Comparison of ENCODE assay signal across 17 cellular contexts in the genomic region with DNA sequence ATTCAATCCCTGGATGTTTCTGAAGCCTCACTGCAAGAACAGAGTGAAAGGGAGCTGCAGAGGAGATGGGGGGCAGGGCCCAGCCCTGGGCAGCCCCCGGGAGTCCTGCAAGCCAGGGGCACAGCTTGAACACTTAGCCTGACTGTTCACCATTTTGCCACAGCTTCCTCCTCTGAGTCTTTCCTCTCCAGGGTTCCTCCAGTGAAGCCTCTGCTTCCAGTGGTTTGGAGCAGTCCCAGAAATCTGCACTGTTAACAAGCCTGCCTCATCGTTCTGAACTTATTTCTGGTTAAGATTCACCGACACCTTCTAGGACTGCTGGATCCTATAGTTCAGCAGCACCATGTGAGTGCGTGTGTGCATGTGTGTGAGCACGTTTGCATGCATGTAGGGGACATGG. TPM values are rescaled to one million over a fixed set of nuclear protein-coding genes. Genes with fewer than 3 reads are reported as not detected.
DNase-seq lines count a peak whose midpoint lies in the region; ATAC-seq, FAIRE-seq and TF ChIP-seq lines count a peak whose summit lies in the region.
"Had no signal": no experiment of that assay in that cellular context is flagged by ENCODE, and none has a peak within 500 bp of the region (broad histone marks: within the 10 kb centered on the region; RNA-seq: fewer than 3 reads in every experiment).

No MANE protein-coding gene starts in this region.

- H3K4me1 ChIP-seq in GM23248 (ENCODE audit: insufficient read depth) (no peaks in the 10 kb centered on the region), HepG2 (ENCODE audit: insufficient read depth, low read length) (peaks cover 67% of the 10 kb centered on the region), testis (no peaks in the 10 kb centered on the region)

- intact Hi-C loops in HepG2 (cut with micrococcal nuclease; ENCODE audit: unreplicated experiment) (no loop called here), testis (cut with DNase I; ENCODE audit: low total_unique reads) (no loop called here)

- BruUV-seq in HepG2 (replicated peaks; lab: Mats Ljungman, UMichigan), result no TSS peak

- no peaks in the 10 kb centered on the region for H3K9me2 ChIP-seq in GM23248 (ENCODE audit: insufficient read depth)

- TF ChIP-seq CTCF in AG04450 (IDR thresholded peaks at IDR 0.05; ENCODE audit: low read depth, low read length) (no peak), astrocyte of the cerebellum (IDR thresholded peaks at IDR 0.05; ENCODE audit: low read depth, low read length, missing control alignments) (no peak), HepG2 (CRISPR knock-in tag; IDR thresholded peaks at IDR 0.05) (no peak), testis (IDR thresholded peaks at IDR 0.05) (no peak)

- H3K27ac ChIP-seq in AG04450 (ENCODE audit: low read depth, low read length), result peak overlapping the region; percentile 2
- H3K27ac ChIP-seq in GM23248, result no peak overlapping the region
- no peak overlapping the region for H3K27ac ChIP-seq in HepG2 (ENCODE audit: extremely low read length, insufficient read depth, low read length)
- H3K27ac ChIP-seq in testis, result no peak overlapping the region
- H3K27ac ChIP-seq: transverse colon had no signal

- no peak overlapping the region for H3K4me3 ChIP-seq in AG04450 (ENCODE audit: low read depth, low read length)
- no peak overlapping the region for H3K4me3 ChIP-seq in GM23248
- no peak overlapping the region for H3K4me3 ChIP-seq in astrocyte of the cerebellum (ENCODE audit: low read depth, low read length)
- H3K4me3 ChIP-seq in HepG2 (replicated peaks in 1 of 3; ENCODE audit: insufficient read depth in 1 of 3, low read depth in 2 of 3, low read length in 3 of 3), result no peak overlapping the region
- H3K4me3 ChIP-seq in testis, result no peak overlapping the region
- H3K4me3 ChIP-seq: transverse colon had no signal

- no peak for DNase-seq in AG04450 (ENCODE audit: low read depth, low spot score)
- peak; percentile 79 for DNase-seq in GM23248
- peak; percentile 58 for DNase-seq in astrocyte of the cerebellum (ENCODE audit: low read depth)
- DNase-seq in HepG2 (ENCODE audit: low spot score), result no peak
- DNase-seq in ecto neural progenitor cell (ENCODE audit: low spot score), result no peak
- no peak for DNase-seq in testis
- DNase-seq: activated CD4-positive, alpha-beta T cell treated with anti-CD3 and anti-CD28 coated beads, Interleukin-2, amount 50 U/mL, for 48 hours; activated T-cell treated with anti-CD3 and anti-CD28 coated beads, Interleukin-2, amount 50 U/mL, for 48 hours; GF-D8; head of caudate nucleus; Karpas-422; midbrain; NCI-H1417 treated with DMSO at 0.1 percent for 48 hours; NCI-H345; transverse colon had no signal

- H3K27me3 ChIP-seq in AG04450 (ENCODE audit: control insufficient read depth, insufficient read depth, low read length), result no peaks in the 10 kb centered on the region
- H3K27me3 ChIP-seq in GM23248 (replicated peaks; ENCODE audit: insufficient read depth), result no peaks in the 10 kb centered on the region
- H3K27me3 ChIP-seq in HepG2 (ENCODE audit: control insufficient read depth in 1 of 2, insufficient read depth in 2 of 2, low read length in 2 of 2), result peaks cover 1 to 43% of the 10 kb centered on the region in 2 experiments
- H3K27me3 ChIP-seq in testis, result no peaks in the 10 kb centered on the region
- H3K27me3 ChIP-seq: transverse colon had no signal

- peaks cover 3% of the 10 kb centered on the region; the same call in 1 of the 2 replicates for H3F3A ChIP-seq in GM23248 (ENCODE audit: insufficient read depth)

- no peak overlapping the region for H3K9ac ChIP-seq in GM23248
- no peak overlapping the region for H3K9ac ChIP-seq in HepG2 (ENCODE audit: insufficient read depth, low read depth, low read length)

- in situ Hi-C loops in GM23248 (cut with MboI), result no loop called here
- in situ Hi-C loops in astrocyte of the cerebellum (cut with HindIII; ENCODE audit: low sequenced_read_pairs), result no loop called here
- in situ Hi-C loops in HepG2 (cut with HindIII; ENCODE audit: extremely low pct_ligation_motif_present, low pct_unique_long_range_greater_than_20kb), result no loop called here

- FAIRE-seq in HepG2 (lab: Jason Lieb, UNC), result no peak

- H3K36me3 ChIP-seq in GM23248 (ENCODE audit: low read depth) (no peaks in the 10 kb centered on the region), HepG2 (replicated peaks in 1 of 2; ENCODE audit: control insufficient read depth in 1 of 2, insufficient read depth in 2 of 2, low read length in 2 of 2) (no peaks in the 10 kb centered on the region), testis (ENCODE audit: low read depth, missing control alignments) (no peaks in the 10 kb centered on the region)
- H3K36me3 ChIP-seq: transverse colon had no signal

- CTCF ChIA-PET in AG04450 (lab: Charles Lee), result no interaction called here
- CTCF ChIA-PET in HepG2 (lab: Yijun Ruan, JAX; ENCODE audit: low intra/inter-chr PET ratio, low total read pairs), result no interaction called here

- H3K4me2 ChIP-seq in GM23248 (ENCODE audit: unreplicated experiment), result no peak overlapping the region
- no peak overlapping the region for H3K4me2 ChIP-seq in HepG2 (ENCODE audit: low read depth, low read length)

- H2AFZ ChIP-seq in GM23248 (no peak overlapping the region), HepG2 (ENCODE audit: low read length) (no peak overlapping the region)

- POLR2A ChIA-PET in AG04450 (lab: Yijun Ruan, JAX), result interaction anchor here (0.8 kb wide), 1 partner anchor 9 kb away, joined by 5 read pairs; no protein-coding TSS in a partner anchor
- POLR2A ChIA-PET in HepG2 (lab: Yijun Ruan, JAX), result interaction anchor here (1.6 kb wide), 1 partner anchor 26 kb away, joined by 5 read pairs; no protein-coding TSS in a partner anchor

- TF ChIP-seq POLR2A in HepG2 (IDR thresholded peaks at IDR 0.05; ENCODE audit: insufficient read depth in 1 of 2, low read depth in 2 of 2, low read length in 2 of 2) (no peak), testis (IDR thresholded peaks at IDR 0.05) (no peak)

- no peak for TF ChIP-seq RAD21 in HepG2 (CRISPR knock-in tag; IDR thresholded peaks at IDR 0.05)

- WGBS in GM23248 (ENCODE audit: low coverage in 1 of 2, low lambda C conversion rate in 2 of 2, missing lambda C conversion rate in 2 of 2), 2 experiments, result 10 to 25% methylated on average over 5 of the region's 5 CpGs
- WGBS in HepG2 (ENCODE audit: low lambda C conversion rate), result 32% methylated on average over 5 of the region's 5 CpGs
- WGBS in testis, 2 donors, result 44 to 58% methylated on average over 5 of the region's 5 CpGs

- H3K9me3 ChIP-seq in AG04450 (ENCODE audit: control insufficient read depth, insufficient read depth, low read length) (peaks cover 5% of the 10 kb centered on the region), GM23248 (ENCODE audit: low read depth) (no peaks in the 10 kb centered on the region), HepG2 (ENCODE audit: low read length) (no peaks in the 10 kb centered on the region), testis (no peaks in the 10 kb centered on the region)
- H3K9me3 ChIP-seq: transverse colon had no signal

- no peaks in the 10 kb centered on the region for H3K79me2 ChIP-seq in GM23248 (ENCODE audit: insufficient read depth)
- no peaks in the 10 kb centered on the region for H3K79me2 ChIP-seq in HepG2 (ENCODE audit: insufficient read depth, low read length)

- ATAC-seq in HepG2 (no peak), GM21619 (IDR thresholded peaks at IDR 0.05; ENCODE audit: unreplicated experiment) (no peak), GM18907 (IDR thresholded peaks at IDR 0.05; ENCODE audit: unreplicated experiment) (no peak)

- no peaks in the 10 kb centered on the region for H4K20me1 ChIP-seq in GM23248 (ENCODE audit: insufficient read depth)
- no peaks in the 10 kb centered on the region for H4K20me1 ChIP-seq in HepG2 (ENCODE audit: insufficient read depth, low read length)

- TF ChIP-seq EP300 in HepG2 (IDR thresholded peaks at IDR 0.05; ENCODE audit: low read depth in 2 of 2, low read length in 2 of 2) (no peak), HepG2 (CRISPR knock-in tag; IDR thresholded peaks at IDR 0.05; ENCODE audit: borderline replicate concordance) (no peak)

RNA-seq across cellular contexts. Expression of gene CEBPB, which starts 24.5 kb away (rescaled TPM):
- polyA plus RNA-seq in AG04450 (2011; rRNA removed), result 19.1 and 23.6 TPM in 2 replicates
- polyA minus RNA-seq in AG04450 (2011; rRNA and poly(A)+ RNA removed), result 10.8 and 13.6 TPM in 2 replicates
- 54.4 and 73.8 TPM in 2 replicates for total RNA-seq in GM23248 (2014; rRNA removed; shearing (Covaris generic))
- polyA plus RNA-seq in GM23248 (2016; fragmentation: Nextera tagmentation; extraction: Ambion mirVana), result 46.5 and 47.1 TPM in 2 replicates
- 12.1 and 18.5 TPM in 2 replicates for total RNA-seq in HepG2 (2016; rRNA removed; fragmentation: Illumina TruSeq; extraction: Trizol)
- total RNA-seq in HepG2 (2016; cell fraction: cytosol; rRNA removed; fragmentation: Illumina TruSeq; extraction: Trizol; ENCODE audit: low read depth), result 9.1 and 9.9 TPM in 2 replicates
- total RNA-seq in HepG2 (2016; cell fraction: insoluble cytoplasmic fraction; rRNA removed; fragmentation: Illumina TruSeq; extraction: Trizol), result 11.0 and 17.4 TPM in 2 replicates
- 19.9 and 21.0 TPM in 2 replicates for total RNA-seq in HepG2 (2016; cell fraction: membrane; rRNA removed; fragmentation: Illumina TruSeq; extraction: Trizol)
- 8.1 and 9.8 TPM in 2 replicates for total RNA-seq in HepG2 (2016; cell fraction: nucleus; rRNA removed; fragmentation: Illumina TruSeq; extraction: Trizol)
- polyA plus RNA-seq in HepG2 (2011; rRNA removed), result 28.2 and 43.0 TPM in 2 replicates
- polyA plus RNA-seq in HepG2 (2011; cell fraction: cytosol; rRNA removed), result 31.3 and 41.1 TPM in 2 replicates
- 47.8 and 49.8 TPM in 2 replicates for polyA plus RNA-seq in HepG2 (2011; cell fraction: nucleus; rRNA removed)
- polyA plus RNA-seq in HepG2 (2012), result 33.9 and 49.4 TPM in 2 replicates
- 8.7 and 9.3 TPM in 2 replicates for polyA plus RNA-seq in HepG2 (2016; cell fraction: cytosol; fragmentation: Illumina TruSeq; extraction: Trizol; ENCODE audit: low read depth)
- polyA plus RNA-seq in HepG2 (2016; cell fraction: insoluble cytoplasmic fraction; fragmentation: Illumina TruSeq; extraction: Trizol; ENCODE audit: low read depth), result 24.7 and 26.6 TPM in 2 replicates
- 16.8 and 19.0 TPM in 2 replicates for polyA plus RNA-seq in HepG2 (2016; cell fraction: membrane; fragmentation: Illumina TruSeq; extraction: Trizol; ENCODE audit: low read depth)
- polyA plus RNA-seq in HepG2 (2016; cell fraction: nucleus; fragmentation: Illumina TruSeq; extraction: Trizol; ENCODE audit: insufficient read depth, low read depth), result 21.1 and 24.6 TPM in 2 replicates
- 12.1 and 28.5 TPM in 2 replicates for polyA minus RNA-seq in HepG2 (2011; rRNA and poly(A)+ RNA removed; ENCODE audit: low replicate concordance)
- polyA minus RNA-seq in HepG2 (2011; cell fraction: cytosol; rRNA and poly(A)+ RNA removed), result 56.9 and 63.6 TPM in 2 replicates
- 21.4 and 26.7 TPM in 2 replicates for polyA minus RNA-seq in HepG2 (2011; cell fraction: nucleus; rRNA and poly(A)+ RNA removed)
- total RNA-seq in testis, result 10 to 100 TPM; 25.9 to 40.0 TPM
- 11.3 TPM for polyA plus RNA-seq in testis (ENCODE audit: insufficient read depth, low read depth, low replicate concordance)

Comparison
In these comparisons a context has a peak if more than half of its experiments do, and no peak if none do; other contexts are left out.
1. DNase-seq: peak in GM23248 (single experiment) and astrocyte of the cerebellum (single experiment); none in AG04450 (single experiment), HepG2 (single experiment), ecto neural progenitor cell (single experiment) and testis (single experiment).